ENCODE assay signal across 7 cellular contexts in genomic region chr3:5016218-5017161, GRCh38. TPM values are rescaled to one million over a fixed set of nuclear protein-coding genes. Genes with fewer than 3 reads are reported as not detected.
DNase-seq lines count a peak whose midpoint lies in the region; ATAC-seq and TF ChIP-seq lines count a peak whose summit lies in the region.

No MANE protein-coding gene starts in this region.

- no peaks in the 10 kb centered on the region for H3K9me3 Mint-ChIP-seq in activated naive CD8-positive, alpha-beta T cell treated with anti-CD3 and anti-CD28 coated beads, Interleukin-2, amount 10 ng/mL, durations not matched to agents 7 days and 5 days

- H3K4me3 Mint-ChIP-seq in activated naive CD8-positive, alpha-beta T cell treated with anti-CD3 and anti-CD28 coated beads, Interleukin-2, amount 10 ng/mL, durations not matched to agents 7 days and 5 days: peak overlapping the region; percentile 56

- TF ChIP-seq POLR2A in lower leg skin (IDR thresholded peaks at IDR 0.05): no peak

- POLR2A ChIA-PET in activated naive CD8-positive, alpha-beta T cell treated with anti-CD3 and anti-CD28 coated beads, Interleukin-2, amount 10 ng/mL, durations not matched to agents 7 days and 5 days (lab: Charles Lee): interaction anchor here (0.9 to 32.3 kb wide), 6 partner anchors 10 to 282 kb away, joined by 4 to 734 read pairs (median 5); partner anchors contain the start of gene BHLHE40

- intact Hi-C loops in lower leg skin (cut with DNase I; ENCODE audit: low total_unique reads): no loop called here

- peaks cover 4% of the 10 kb centered on the region for H3K36me3 Mint-ChIP-seq in activated naive CD8-positive, alpha-beta T cell treated with anti-CD3 and anti-CD28 coated beads, Interleukin-2, amount 10 ng/mL, durations not matched to agents 7 days and 5 days

- peak; percentile 53 for ATAC-seq in GM18867 (IDR thresholded peaks at IDR 0.05; ENCODE audit: unreplicated experiment)
- ATAC-seq in HG02759 (IDR thresholded peaks at IDR 0.05; ENCODE audit: unreplicated experiment): peak; percentile 41
- ATAC-seq in activated naive CD8-positive, alpha-beta T cell treated with anti-CD3 and anti-CD28 coated beads, Interleukin-2, amount 10 ng/mL, durations not matched to agents 7 days and 5 days (ENCODE audit: low read depth): peak; percentile 59

- WGBS in lower leg skin, 2 donors: 51 to 54% methylated on average over 11 of the region's 11 CpGs

- TF ChIP-seq CTCF in lower leg skin (IDR thresholded peaks at IDR 0.05): no peak

- H3K27me3 Mint-ChIP-seq in activated naive CD8-positive, alpha-beta T cell treated with anti-CD3 and anti-CD28 coated beads, Interleukin-2, amount 10 ng/mL, durations not matched to agents 7 days and 5 days: no peaks in the 10 kb centered on the region

- peak; percentile 13 for DNase-seq in NCI-H69 (lab: John Stamatoyannopoulos, UW)
- DNase-seq in activated naive CD8-positive, alpha-beta T cell treated with anti-CD3 and anti-CD28 coated beads, Interleukin-2, amount 10 ng/mL, durations not matched to agents 7 days and 5 days: no peak
- peak; percentile 81 to 91 for DNase-seq in lower leg skin (ENCODE audit: low spot score in 2 of 2)
- no peak for DNase-seq in foreskin melanocyte
- DNase-seq in NCI-H128 (lab: John Stamatoyannopoulos, UW; ENCODE audit: unreplicated experiment): no peak

- no peak overlapping the region for H3K4me3 ChIP-seq in lower leg skin (ENCODE audit: low read depth, poor library complexity, severe bottlenecking)

- peak overlapping the region; percentile 77 for H3K27ac Mint-ChIP-seq in activated naive CD8-positive, alpha-beta T cell treated with anti-CD3 and anti-CD28 coated beads, Interleukin-2, amount 10 ng/mL, durations not matched to agents 7 days and 5 days

- peaks cover 83% of the 10 kb centered on the region for H3K4me1 Mint-ChIP-seq in activated naive CD8-positive, alpha-beta T cell treated with anti-CD3 and anti-CD28 coated beads, Interleukin-2, amount 10 ng/mL, durations not matched to agents 7 days and 5 days

RNA-seq across cellular contexts. Expression of gene BHLHE40, which starts 37.3 kb away (rescaled TPM):
- total RNA-seq in activated naive CD8-positive, alpha-beta T cell treated with anti-CD3 and anti-CD28 coated beads, Interleukin-2, amount 10 ng/mL, durations not matched to agents 7 days and 5 days: 100 to 1,000 TPM; 208 to 225 TPM
- total RNA-seq in lower leg skin: 100 to 1,000 TPM in 3 of 4 donors, 10 to 100 TPM in 1; 69.9 to 178 (median 143) TPM

Comparison
In these comparisons a context has a peak if more than half of its experiments do, and no peak if none do; other contexts are left out.
1. DNase-seq: peak in NCI-H69 (single experiment) and lower leg skin (2 of 2); none in activated naive CD8-positive, alpha-beta T cell treated with anti-CD3 and anti-CD28 coated beads, Interleukin-2, amount 10 ng/mL, durations not matched to agents 7 days and 5 days (single experiment), foreskin melanocyte (single experiment) and NCI-H128 (single experiment).
2. Peak in every context shown above with its lines, with median percentiles within 50 percentile points of each other: ATAC-seq.